Comparison of ENCODE assay signal across 1 cellular context in genomic region chr9:123678878-123679329, GRCh38.
TF ChIP-seq lines count a peak whose summit lies in the region.

No MANE protein-coding gene starts in this region.

TF ChIP-seq in IMR-90, 13 proteins besides CTCF, POLR2A, EP300 and RAD21 (continued from another document):
- TF ChIP-seq NFE2L2 (IDR thresholded peaks at IDR 0.05; ENCODE audit: low read depth, low read length), result no peak
- TF ChIP-seq RCOR1 (IDR thresholded peaks at IDR 0.05; ENCODE audit: insufficient replicate concordance, low read length), result no peak
- no peak for TF ChIP-seq RFX5 (IDR thresholded peaks at IDR 0.05; ENCODE audit: low read depth, low read length)
- no peak for TF ChIP-seq FOS (IDR thresholded peaks at IDR 0.05; ENCODE audit: low read depth, low read length)
- TF ChIP-seq CHD1 (IDR thresholded peaks at IDR 0.05; ENCODE audit: low read depth, low read length), result no peak
- no peak for TF ChIP-seq MAFK (IDR thresholded peaks at IDR 0.05; ENCODE audit: low read depth, low read length)
- TF ChIP-seq MAZ (IDR thresholded peaks at IDR 0.05; ENCODE audit: borderline replicate concordance, low read depth, low read length), result no peak
TF ChIP-seq in IMR-90: peak in this region for 0.
